Comparison of ENCODE assay signal across 20 cellular contexts in the genomic region with DNA sequence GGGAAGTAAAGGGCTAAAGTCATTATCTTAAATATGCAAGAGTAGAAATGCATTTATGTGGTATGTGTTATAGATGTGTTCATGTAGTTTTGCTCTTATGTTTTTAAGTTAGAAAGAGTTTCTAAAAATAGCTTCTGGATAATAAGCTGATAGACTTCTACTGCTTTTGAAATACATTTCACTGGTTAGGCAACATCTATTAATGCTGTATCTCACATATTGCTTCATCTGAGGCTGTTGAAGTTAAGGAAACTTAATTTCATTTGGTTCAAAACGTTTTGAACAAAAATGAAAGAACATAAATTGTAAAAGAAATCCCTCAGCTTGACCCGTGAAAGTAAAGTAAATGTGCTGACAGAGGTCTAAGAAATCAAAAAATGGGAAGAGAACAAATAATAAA.
DNase-seq lines count a peak whose midpoint lies in the region; ATAC-seq and TF ChIP-seq lines count a peak whose summit lies in the region.
"Had no signal": no experiment of that assay in that cellular context is flagged by ENCODE, and none has a peak within 500 bp of the region (broad histone marks: within the 10 kb centered on the region; RNA-seq: fewer than 3 reads in every experiment).

No MANE protein-coding gene starts in this region.

- H2BK20ac ChIP-seq in IMR-90 (ENCODE audit: low read depth, low read length) = no peak overlapping the region

- POLR2A ChIA-PET in IMR-90 (lab: Charles Lee; ENCODE audit: unreplicated experiment) = no interaction called here

- BruUV-seq in IMR-90 (replicated peaks; lab: Mats Ljungman, UMichigan) = no TSS peak

- in situ Hi-C loops in IMR-90 (cut with MboI; ENCODE audit: low sequenced_read_pairs) = no loop called here

- no peak overlapping the region for H2BK120ac ChIP-seq in IMR-90 (ENCODE audit: low read depth, low read length)

- intact Hi-C loops in IMR-90 (cut with micrococcal nuclease) = no loop called here

- CTCF ChIA-PET in IMR-90 (lab: Yijun Ruan, JAX) = no interaction called here

- H3K56ac ChIP-seq in IMR-90 (ENCODE audit: extremely low read depth, insufficient read depth, low read length) = no peak overlapping the region

- H3F3A ChIP-seq in smooth muscle cell (ENCODE audit: low read depth) = no peaks in the 10 kb centered on the region

- H3K4ac ChIP-seq in IMR-90 (ENCODE audit: low read depth, low read length) = no peak overlapping the region

- no peak overlapping the region for H4K91ac ChIP-seq in IMR-90 (ENCODE audit: insufficient read depth, low read depth, low read length)

- no peak overlapping the region for H2AK9ac ChIP-seq in IMR-90 (replicated peaks; ENCODE audit: low read depth, low read length, poor library complexity)

- no peak overlapping the region for H2BK5ac ChIP-seq in IMR-90 (ENCODE audit: low read depth, low read length, poor library complexity, severe bottlenecking)

- H3K9me3 ChIP-seq in IMR-90 (ENCODE audit: control insufficient read depth, insufficient read depth, low read length) (no peaks in the 10 kb centered on the region), smooth muscle cell (replicated peaks; ENCODE audit: low read depth) (no peaks in the 10 kb centered on the region), Peyer's patch (no peaks in the 10 kb centered on the region)
- H3K9me3 ChIP-seq: BE2C; BLaER1 treated with 17β-estradiol and CSF1 and Interleukin-3, amounts not matched to agents 10 nM and 100 nM had no signal

- no peaks in the 10 kb centered on the region for H3K36me3 ChIP-seq in IMR-90 (ENCODE audit: control insufficient read depth, insufficient read depth, low read length)
- no peaks in the 10 kb centered on the region for H3K36me3 ChIP-seq in smooth muscle cell (ENCODE audit: low read depth)
- no peaks in the 10 kb centered on the region for H3K36me3 ChIP-seq in Peyer's patch
- H3K36me3 ChIP-seq: BE2C; BLaER1 treated with 17β-estradiol and CSF1 and Interleukin-3, amounts not matched to agents 10 nM and 100 nM had no signal

- no peak for TF ChIP-seq RAD21 in IMR-90 (IDR thresholded peaks at IDR 0.05; ENCODE audit: low read length)

- H3K79me2 ChIP-seq in smooth muscle cell (ENCODE audit: low read depth) = no peaks in the 10 kb centered on the region

- H3K4me2 ChIP-seq in IMR-90 (ENCODE audit: low read depth, low read length) = no peak overlapping the region
- H3K4me2 ChIP-seq in smooth muscle cell = peak overlapping the region; percentile 17
- H3K4me2 ChIP-seq: BLaER1 treated with 17β-estradiol and CSF1 and Interleukin-3, amounts not matched to agents 10 nM and 100 nM; GM23338 had no signal

- no peak for DNase-seq in IMR-90
- peak; percentile 65 for DNase-seq in amniotic epithelial cell (ENCODE audit: low read depth)
- peak; percentile 47 for DNase-seq in fibroblast of villous mesenchyme (ENCODE audit: low read depth)
- DNase-seq in smooth muscle cell (lab: John Stamatoyannopoulos, UW; ENCODE audit: unreplicated experiment) = no peak
- DNase-seq in Peyer's patch = no peak
- no peak for DNase-seq in effector CD8-positive, alpha-beta T cell (lab: John Stamatoyannopoulos, UW)
- no peak for DNase-seq in NCI-H774 (lab: John Stamatoyannopoulos, UW)
- DNase-seq: BE2C; CD4-positive, alpha-beta T cell; CD8-positive, alpha-beta memory T cell; DMS 273 treated with DMSO at 0.1 percent for 48 hours; DMS79; EL; GDM1; H9 had no signal

- H3K27me3 ChIP-seq in IMR-90 (ENCODE audit: control insufficient read depth, insufficient read depth, low read length) (no peaks in the 10 kb centered on the region), smooth muscle cell (ENCODE audit: low read depth) (peaks cover 9% of the 10 kb centered on the region), Peyer's patch (no peaks in the 10 kb centered on the region)
- H3K27me3 ChIP-seq: BE2C; BLaER1 treated with 17β-estradiol and CSF1 and Interleukin-3, amounts not matched to agents 10 nM and 100 nM had no signal

- H4K8ac ChIP-seq in IMR-90 (ENCODE audit: low read depth in 2 of 2, low read length in 2 of 2) = no peak overlapping the region

- H3K14ac ChIP-seq in IMR-90 (replicated peaks; ENCODE audit: low read depth, low read length) = no peak overlapping the region

- H2AFZ ChIP-seq in IMR-90 (replicated peaks; ENCODE audit: low read length, poor library complexity) (no peak overlapping the region), smooth muscle cell (ENCODE audit: low read depth) (no peak overlapping the region)

- no peak overlapping the region for H3K4me3 ChIP-seq in IMR-90 (ENCODE audit: insufficient read depth, low read depth, low read length)
- H3K4me3 ChIP-seq in fibroblast of villous mesenchyme (ENCODE audit: low read depth, low read length) = no peak overlapping the region
- H3K4me3 ChIP-seq in smooth muscle cell = no peak overlapping the region
- H3K4me3 ChIP-seq in Peyer's patch = no peak overlapping the region
- H3K4me3 ChIP-seq: BLaER1 treated with 17β-estradiol and CSF1 and Interleukin-3, amounts not matched to agents 10 nM and 100 nM; GM12878; GM23338 had no signal

- TF ChIP-seq CTCF in IMR-90 (conservative IDR thresholded peaks at IDR 0.05; ENCODE audit: low read depth, low read length) (no peak), fibroblast of villous mesenchyme (IDR thresholded peaks at IDR 0.05; ENCODE audit: insufficient read depth, low read depth, low read length) (no peak), smooth muscle cell (IDR thresholded peaks at IDR 0.05; ENCODE audit: borderline replicate concordance, insufficient read depth, poor library complexity, severe bottlenecking) (no peak), Peyer's patch (IDR thresholded peaks at IDR 0.05) (no peak)

- dilution Hi-C loops in IMR-90 (cut with HindIII; ENCODE audit: low sequenced_read_pairs, unreplicated experiment) = no loop called here

- H3K9ac ChIP-seq in IMR-90 (ENCODE audit: low read depth, low read length) (no peak overlapping the region), smooth muscle cell (ENCODE audit: low read depth) (no peak overlapping the region)
- H3K9ac ChIP-seq: BLaER1 treated with 17β-estradiol and CSF1 and Interleukin-3, amounts not matched to agents 10 nM and 100 nM had no signal

- H3K27ac ChIP-seq in IMR-90 (ENCODE audit: insufficient read depth, low read length) = no peak overlapping the region
- H3K27ac ChIP-seq in smooth muscle cell (ENCODE audit: low read depth) = no peak overlapping the region
- no peak overlapping the region for H3K27ac ChIP-seq in Peyer's patch
- H3K27ac ChIP-seq: BLaER1 treated with 17β-estradiol and CSF1 and Interleukin-3, amounts not matched to agents 10 nM and 100 nM had no signal

- no peak overlapping the region for H3K23ac ChIP-seq in IMR-90 (ENCODE audit: low read depth, low read length)

- H4K20me1 ChIP-seq in IMR-90 (ENCODE audit: insufficient read depth, low read length) (no peaks in the 10 kb centered on the region), smooth muscle cell (ENCODE audit: low read depth) (no peaks in the 10 kb centered on the region)
- H4K20me1 ChIP-seq: BLaER1 treated with 17β-estradiol and CSF1 and Interleukin-3, amounts not matched to agents 10 nM and 100 nM had no signal

- TF ChIP-seq POLR2A in IMR-90 (IDR thresholded peaks at IDR 0.05; ENCODE audit: low read depth, low read length) (no peak), Peyer's patch (IDR thresholded peaks at IDR 0.05) (no peak)

- H3K4me1 ChIP-seq in IMR-90 (ENCODE audit: control insufficient read depth, insufficient read depth, low read length) (no peaks in the 10 kb centered on the region), smooth muscle cell (ENCODE audit: low read depth) (no peaks in the 10 kb centered on the region), Peyer's patch (no peaks in the 10 kb centered on the region)
- H3K4me1 ChIP-seq: BE2C; BLaER1 treated with 17β-estradiol and CSF1 and Interleukin-3, amounts not matched to agents 10 nM and 100 nM had no signal

- no peak for ATAC-seq in IMR-90 (ENCODE audit: low read depth)
- no peak for ATAC-seq in HG02852 (IDR thresholded peaks at IDR 0.05; ENCODE audit: unreplicated experiment)
- ATAC-seq: GM12878, GM23338, HCT116 had no signal

- no CpG with 5 or more reads among the region's 2 CpGs for WGBS in IMR-90 (ENCODE audit: extremely low coverage in 2 of 2, insufficient read length in 1 of 2), 2 experiments
- WGBS in smooth muscle cell (ENCODE audit: low lambda C conversion rate) = 49% methylated on average over 2 of the region's 2 CpGs

- H3K18ac ChIP-seq in IMR-90 (ENCODE audit: low read depth, low read length) = no peak overlapping the region

- no peaks in the 10 kb centered on the region for H3K9me1 ChIP-seq in IMR-90 (ENCODE audit: insufficient read depth, low read length)

- no peaks in the 10 kb centered on the region for H3K79me1 ChIP-seq in IMR-90 (ENCODE audit: low read depth in 1 of 2, low read length in 2 of 2)

- H2BK15ac ChIP-seq in IMR-90 (ENCODE audit: low read depth, low read length) = no peak overlapping the region

- H4K5ac ChIP-seq in IMR-90 (ENCODE audit: low read depth, low read length) = no peak overlapping the region

- no peak overlapping the region for H2AK5ac ChIP-seq in IMR-90 (ENCODE audit: low read depth, low read length)

TF ChIP-seq in IMR-90, 13 proteins besides CTCF, POLR2A, EP300 and RAD21:
- TF ChIP-seq CEBPB (IDR thresholded peaks at IDR 0.05; ENCODE audit: low read depth, low read length) = peak; percentile 59; the same call in 1 of the 2 replicates
- TF ChIP-seq MAZ (IDR thresholded peaks at IDR 0.05; ENCODE audit: borderline replicate concordance, low read depth, low read length) = no peak

Comparison
In these comparisons a context has a peak if more than half of its experiments do, and no peak if none do; other contexts are left out.
1. DNase-seq: peak in amniotic epithelial cell (single experiment) and fibroblast of villous mesenchyme (single experiment); none in IMR-90 (single experiment), smooth muscle cell (single experiment), Peyer's patch (0 of 3), effector CD8-positive, alpha-beta T cell (single experiment) and NCI-H774 (single experiment).